16 cellular contexts compared by ENCODE assay signal in genomic region chr1:21831454-21831970, GRCh38. TPM values are rescaled to one million over a fixed set of nuclear protein-coding genes. Genes with fewer than 3 reads are reported as not detected.
DNase-seq lines count a peak whose midpoint lies in the region; ATAC-seq and TF ChIP-seq lines count a peak whose summit lies in the region.
"Had no signal": no experiment of that assay in that cellular context is flagged by ENCODE, and none has a peak within 500 bp of the region (broad histone marks: within the 10 kb centered on the region; RNA-seq: fewer than 3 reads in every experiment).

No MANE protein-coding gene starts in this region.

- ATAC-seq in HG03196 (IDR thresholded peaks at IDR 0.05; ENCODE audit: unreplicated experiment): no peak
- ATAC-seq in foreskin keratinocyte: no peak
- ATAC-seq: GM23338, HCT116 had no signal

- H3K4me1 ChIP-seq in H9 (ENCODE audit: insufficient read depth, low read length) (no peaks in the 10 kb centered on the region), neuronal stem cell (ENCODE audit: control insufficient read depth in 2 of 2, insufficient read depth in 1 of 2, low read depth in 1 of 2, low read length in 2 of 2) (no peaks in the 10 kb centered on the region), foreskin keratinocyte (no peaks in the 10 kb centered on the region)
- H3K4me1 ChIP-seq: Caco-2 had no signal

- H2AFZ ChIP-seq in H9 (ENCODE audit: low read length) (no peak overlapping the region), neuronal stem cell (ENCODE audit: low read length) (no peak overlapping the region)
- H2AFZ ChIP-seq: GM23338 had no signal

- H3K27ac Mint-ChIP-seq in H9: peak overlapping the region; percentile 27 to 94 (median 51); a peak in 3 of 7 replicates
- H3K27ac Mint-ChIP-seq in endothelial cell (ENCODE audit: unreplicated experiment): no peak overlapping the region
- H3K27ac Mint-ChIP-seq: CD4-positive, alpha-beta T cell; GM23338; HFFc6 had no signal

- H3K18ac ChIP-seq in H9 (ENCODE audit: insufficient read length, low read depth, low read length) (no peak overlapping the region), neuronal stem cell (ENCODE audit: low read length) (no peak overlapping the region)

- no peak overlapping the region for H2AK5ac ChIP-seq in H9 (ENCODE audit: insufficient read length, low read length)
- no peak overlapping the region for H2AK5ac ChIP-seq in neuronal stem cell (ENCODE audit: low read depth, low read length)

- H3K14ac ChIP-seq in H9 (ENCODE audit: insufficient read depth, low read length) (no peak overlapping the region), neuronal stem cell (ENCODE audit: low read length) (no peak overlapping the region)

- H3K56ac ChIP-seq in H9 (ENCODE audit: insufficient read length, low read depth, low read length): no peak overlapping the region

- no peaks in the 10 kb centered on the region for H3K23me2 ChIP-seq in H9 (ENCODE audit: insufficient read length, low read depth, low read length, poor library complexity, severe bottlenecking)

- H3K36me3 ChIP-seq in neuronal stem cell (replicated peaks in 1 of 2; ENCODE audit: control insufficient read depth in 2 of 2, insufficient read depth in 2 of 2, low read length in 2 of 2): peaks cover 72 to 85% of the 10 kb centered on the region in 2 donors

- H2BK12ac ChIP-seq in H9 (ENCODE audit: insufficient read length, low read depth, low read length) (no peak overlapping the region), neuronal stem cell (ENCODE audit: low read length) (peak overlapping the region; percentile 22)

- no CpG with 5 or more reads among the region's 14 CpGs for WGBS in H9 (ENCODE audit: extremely low coverage, insufficient read length, low lambda C conversion rate)
- no CpG with 5 or more reads among the region's 14 CpGs for WGBS in neuronal stem cell (ENCODE audit: extremely low coverage in 2 of 2, insufficient read length in 2 of 2, insufficient replicate concordance in 1 of 2), 2 donors

- no peak overlapping the region for H2BK5ac ChIP-seq in H9 (ENCODE audit: insufficient read length, low read length)
- H2BK5ac ChIP-seq in neuronal stem cell (ENCODE audit: low read length): no peak overlapping the region

- H3K27me3 Mint-ChIP-seq in H9 (ENCODE audit: low read depth) (no peaks in the 10 kb centered on the region), endothelial cell (ENCODE audit: unreplicated experiment) (peaks cover 19% of the 10 kb centered on the region)
- H3K27me3 Mint-ChIP-seq: CD4-positive, alpha-beta T cell had no signal

- H3K23ac ChIP-seq in H9 (ENCODE audit: insufficient read length, low read depth, low read length) (no peak overlapping the region), neuronal stem cell (ENCODE audit: low read depth, low read length, poor library complexity) (peak overlapping the region; percentile 80)

- H2BK15ac ChIP-seq in H9 (ENCODE audit: low read depth, low read length): no peak overlapping the region
- H2BK15ac ChIP-seq in neuronal stem cell (ENCODE audit: low read length): no peak overlapping the region

- H3K79me2 ChIP-seq in H9 (ENCODE audit: insufficient read depth, low read length): no peaks in the 10 kb centered on the region

- POLR2A ChIA-PET in RWPE1 (lab: Yijun Ruan, JAX; ENCODE audit: low non-redundant PET): no interaction called here

- H2BK20ac ChIP-seq in H9 (ENCODE audit: low read depth, low read length, poor library complexity, severe bottlenecking): no peak overlapping the region

- H3K27me3 ChIP-seq in H9 (ENCODE audit: insufficient read depth, low read length) (no peaks in the 10 kb centered on the region), neuronal stem cell (ENCODE audit: control insufficient read depth in 3 of 3, insufficient read depth in 3 of 3, low read depth in 1 of 3, low read length in 3 of 3) (no peaks in the 10 kb centered on the region), foreskin keratinocyte (no peaks in the 10 kb centered on the region)

- no peak overlapping the region for H4K91ac ChIP-seq in H9 (ENCODE audit: insufficient read length, low read depth, low read length)
- H4K91ac ChIP-seq in neuronal stem cell (ENCODE audit: low read depth, low read length, poor library complexity): no peak overlapping the region

- H3K4me3 ChIP-seq in neuronal stem cell (ENCODE audit: low read length in 2 of 2): no peak overlapping the region
- H3K4me3 ChIP-seq: GM23338 had no signal

- H4K5ac ChIP-seq in H9 (ENCODE audit: insufficient read length, low read depth, low read length): no peak overlapping the region

- H3K4ac ChIP-seq in H9 (ENCODE audit: low read depth, low read length) (no peak overlapping the region), neuronal stem cell (ENCODE audit: low read length) (no peak overlapping the region)

- H4K8ac ChIP-seq in H9 (replicated peaks; ENCODE audit: insufficient read length, low read depth, low read length) (no peak overlapping the region), neuronal stem cell (ENCODE audit: low read depth, low read length) (no peak overlapping the region)

- H3K4me1 Mint-ChIP-seq in H9 (no peaks in the 10 kb centered on the region), endothelial cell (ENCODE audit: unreplicated experiment) (no peaks in the 10 kb centered on the region)
- H3K4me1 Mint-ChIP-seq: GM23338 had no signal

- H3K9me3 Mint-ChIP-seq in H9 (peaks cover 16% of the 10 kb centered on the region in 2 experiments), endothelial cell (ENCODE audit: unreplicated experiment) (no peaks in the 10 kb centered on the region)

- no peak overlapping the region for H3T11ph ChIP-seq in H9 (ENCODE audit: low read length)

- H3K4me3 Mint-ChIP-seq in H9 (no peak overlapping the region), endothelial cell (ENCODE audit: unreplicated experiment) (peak overlapping the region; percentile 66)
- H3K4me3 Mint-ChIP-seq: CD4-positive, alpha-beta T cell; GM23338; HFFc6 had no signal

- H2BK120ac ChIP-seq in H9 (ENCODE audit: low read depth, low read length, poor library complexity, severe bottlenecking) (no peak overlapping the region), neuronal stem cell (ENCODE audit: low read depth, low read length) (no peak overlapping the region)

- DNase-seq in H9 (no peak), RWPE1 (ENCODE audit: low spot score) (no peak), endothelial cell (ENCODE audit: low spot score) (no peak), neuronal stem cell (ENCODE audit: low spot score) (no peak), foreskin keratinocyte (no peak), AG20443 (ENCODE audit: low spot score) (no peak)
- DNase-seq: ACHN; AML-193; Caco-2; CD4-positive, alpha-beta T cell; HFFc6 had no signal

- no peaks in the 10 kb centered on the region for H4K20me1 ChIP-seq in H9 (ENCODE audit: control insufficient read depth, insufficient read depth, insufficient read length)

- H3K9me3 ChIP-seq in H9 (ENCODE audit: control insufficient read depth, low read depth, low read length) (peaks cover 10% of the 10 kb centered on the region), neuronal stem cell (replicated peaks in 1 of 2; ENCODE audit: control insufficient read depth in 2 of 2, insufficient read depth in 1 of 2, low read depth in 1 of 2, low read length in 2 of 2) (peaks cover 21 to 24% of the 10 kb centered on the region in 2 donors)
- H3K9me3 ChIP-seq: Caco-2 had no signal

- H3K27ac ChIP-seq in H9 (ENCODE audit: insufficient read length, low read depth, low read length): no peak overlapping the region
- peak overlapping the region; percentile 2; the same call in 1 of the 2 replicates for H3K27ac ChIP-seq in RWPE1
- H3K27ac ChIP-seq in neuronal stem cell (replicated peaks; ENCODE audit: low read length): no peak overlapping the region
- H3K27ac ChIP-seq in foreskin keratinocyte: no peak overlapping the region
- H3K27ac ChIP-seq: C4-2B had no signal

- CTCF ChIA-PET in RWPE1 (lab: Yijun Ruan, JAX): interaction anchor here (0.6 kb wide), 1 partner anchor 57 kb away, joined by 3 read pairs; no protein-coding TSS in a partner anchor

- no peaks in the 10 kb centered on the region for H3K79me1 ChIP-seq in H9 (ENCODE audit: insufficient read depth, low read depth, low read length, poor library complexity, severe bottlenecking)
- peaks cover 5% of the 10 kb centered on the region for H3K79me1 ChIP-seq in neuronal stem cell (ENCODE audit: low read depth, low read length)

- H3K4me2 ChIP-seq in H9 (ENCODE audit: insufficient read depth, insufficient read length, low read length) (no peak overlapping the region), neuronal stem cell (ENCODE audit: insufficient read depth, low read length, poor library complexity, severe bottlenecking) (no peak overlapping the region)
- H3K4me2 ChIP-seq: GM23338 had no signal

- H3K9ac ChIP-seq in H9 (ENCODE audit: extremely low read depth, insufficient read length, low read length): no peak overlapping the region
- H3K9ac ChIP-seq in neuronal stem cell (ENCODE audit: low read depth, low read length, poor library complexity): no peak overlapping the region

- TF ChIP-seq CTCF in H9 (conservative IDR thresholded peaks at IDR 0.05) (no peak), RWPE1 (conservative IDR thresholded peaks at IDR 0.05; ENCODE audit: low read depth) (no peak), endothelial cell (IDR thresholded peaks at IDR 0.05; ENCODE audit: unreplicated experiment) (no peak), foreskin keratinocyte (conservative IDR thresholded peaks at IDR 0.05) (no peak)

- H3K36me3 Mint-ChIP-seq in H9 (ENCODE audit: insufficient read depth in 1 of 3, low read depth in 3 of 3) (peaks cover 41 to 85% (median 78%) of the 10 kb centered on the region in 3 experiments), endothelial cell (ENCODE audit: low read depth, unreplicated experiment) (peaks cover 53% of the 10 kb centered on the region)

RNA-seq across cellular contexts. Expression of gene LDLRAD2, which starts 19.4 kb away (rescaled TPM):
- total RNA-seq in H9 (2021) (0.88 and 1.0 TPM in 2 replicates), endothelial cell (ENCODE audit: unreplicated experiment) (1.3 TPM), foreskin keratinocyte (0.03 TPM in 1 of 2 replicates, not detected in the other)
- 0.28 TPM for polyA plus RNA-seq in neuronal stem cell (2013, experiment 1 of 2)
- polyA plus RNA-seq in neuronal stem cell (2013, experiment 2 of 2): 0.28 TPM
- polyA plus RNA-seq in foreskin keratinocyte: 0.01 and 0.15 TPM in 2 replicates
- total RNA-seq: Caco-2; CD4-positive, alpha-beta T cell had no signal
- polyA plus RNA-seq: BJ had no signal

RNA-seq across cellular contexts. Expression of gene USP48, which starts 48.6 kb away (rescaled TPM):
- total RNA-seq in H9 (2021) (84.8 and 86.2 TPM in 2 replicates), endothelial cell (ENCODE audit: unreplicated experiment) (57.9 TPM), foreskin keratinocyte (34.2 and 35.2 TPM in 2 replicates)
- 20.9 TPM for polyA plus RNA-seq in neuronal stem cell (2013, experiment 1 of 2)
- 21.8 TPM for polyA plus RNA-seq in neuronal stem cell (2013, experiment 2 of 2)
- polyA plus RNA-seq in foreskin keratinocyte: 14.6 and 16.0 TPM in 2 replicates
